Comparison of ENCODE assay signal across 11 cellular contexts in the genomic region with DNA sequence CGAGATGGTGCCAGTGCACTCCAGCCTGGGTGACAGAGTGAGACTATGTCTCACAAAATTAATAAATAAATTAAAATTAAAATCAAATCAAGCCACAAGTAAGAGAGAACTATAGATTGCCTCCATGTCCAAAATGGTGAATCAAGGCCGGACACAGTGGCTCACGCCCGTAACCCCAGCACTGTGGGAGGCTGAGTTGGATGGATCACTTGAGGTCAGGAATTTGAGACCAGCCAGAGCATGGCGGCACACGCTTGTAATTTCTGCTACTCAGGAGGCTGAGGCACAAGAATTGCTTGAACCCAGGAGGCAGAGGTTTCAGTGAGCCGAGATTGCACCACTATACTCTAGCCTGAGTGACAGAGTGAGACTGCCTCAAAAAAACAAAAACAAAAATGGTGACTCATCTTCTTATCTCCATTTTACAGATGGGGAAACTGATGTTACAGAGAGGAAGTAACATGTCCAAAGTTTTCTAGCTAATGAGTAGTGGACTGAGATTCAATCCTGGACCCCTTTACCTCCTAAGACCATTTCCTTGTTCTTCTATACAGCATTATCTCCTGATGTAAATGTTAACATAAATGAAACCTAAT.
DNase-seq lines count a peak whose midpoint lies in the region; ATAC-seq and TF ChIP-seq lines count a peak whose summit lies in the region.
"Had no signal": no experiment of that assay in that cellular context is flagged by ENCODE, and none has a peak within 500 bp of the region (broad histone marks: within the 10 kb centered on the region; RNA-seq: fewer than 3 reads in every experiment).

No MANE protein-coding gene starts in this region.

- TF ChIP-seq CTCF in DOHH2 (IDR thresholded peaks at IDR 0.05; ENCODE audit: low read depth, low read length, poor library complexity, severe bottlenecking) (no peak), PC-3 (conservative IDR thresholded peaks at IDR 0.05; ENCODE audit: low read depth, low read length) (no peak), endothelial cell (IDR thresholded peaks at IDR 0.05; ENCODE audit: unreplicated experiment) (no peak)

- H3K4me1 Mint-ChIP-seq in endothelial cell (ENCODE audit: unreplicated experiment), result peaks cover 28% of the 10 kb centered on the region

- H3K27ac ChIP-seq in DOHH2 (ENCODE audit: low read depth, low read length) (no peak overlapping the region), PC-3 (ENCODE audit: low read length) (peak overlapping the region; percentile 85), rectal smooth muscle tissue (ENCODE audit: low read depth, low read length) (peak overlapping the region; percentile 75)

- H4K20me1 ChIP-seq in DOHH2 (ENCODE audit: control insufficient read depth, insufficient read depth, low read depth, low read length), result no peaks in the 10 kb centered on the region
- H4K20me1 ChIP-seq in PC-3 (ENCODE audit: low read length), result no peaks in the 10 kb centered on the region

- H3K79me2 ChIP-seq in DOHH2 (ENCODE audit: control insufficient read depth, low read length) (no peaks in the 10 kb centered on the region), PC-3 (ENCODE audit: low read length) (no peaks in the 10 kb centered on the region)

- no peaks in the 10 kb centered on the region for H3K9me3 Mint-ChIP-seq in endothelial cell (ENCODE audit: unreplicated experiment)
- H3K9me3 Mint-ChIP-seq: H9 had no signal

- peaks cover 25% of the 10 kb centered on the region for H3K4me1 ChIP-seq in DOHH2 (ENCODE audit: control insufficient read depth, low read length)
- H3K4me1 ChIP-seq in PC-3 (ENCODE audit: insufficient read depth, low read length), result peaks cover 29% of the 10 kb centered on the region
- H3K4me1 ChIP-seq in rectal smooth muscle tissue (ENCODE audit: control insufficient read depth, insufficient read depth, low read length), result peaks cover 22% of the 10 kb centered on the region

- H3K9me2 ChIP-seq in DOHH2 (replicated peaks; ENCODE audit: control insufficient read depth, low read length) (no peaks in the 10 kb centered on the region), PC-3 (replicated peaks; ENCODE audit: low read length) (no peaks in the 10 kb centered on the region)

- ATAC-seq in PC-3 (no peak), GM21515 (IDR thresholded peaks at IDR 0.05; ENCODE audit: unreplicated experiment) (no peak)

- no peak overlapping the region for H3K4me3 Mint-ChIP-seq in endothelial cell (ENCODE audit: unreplicated experiment)
- H3K4me3 Mint-ChIP-seq: H9 had no signal

- no peaks in the 10 kb centered on the region for H3K36me3 Mint-ChIP-seq in endothelial cell (ENCODE audit: low read depth, unreplicated experiment)

- H3K4me2 ChIP-seq in DOHH2 (ENCODE audit: low read length) (peak overlapping the region; percentile 6; the same call in 1 of the 2 replicates), PC-3 (ENCODE audit: low read length) (peak overlapping the region; percentile 78)

- H3K27ac Mint-ChIP-seq in endothelial cell (ENCODE audit: unreplicated experiment), result peak overlapping the region; percentile 85

- H3K4me3 ChIP-seq in DOHH2 (ENCODE audit: low read length), result no peak overlapping the region
- H3K4me3 ChIP-seq in PC-3 (ENCODE audit: low read length), result peak overlapping the region; percentile 51; the same call in 1 of the 2 replicates
- no peak overlapping the region for H3K4me3 ChIP-seq in rectal smooth muscle tissue (ENCODE audit: low read length)

- peaks cover 9% of the 10 kb centered on the region for H3F3A ChIP-seq in DOHH2 (ENCODE audit: control insufficient read depth, insufficient read depth)
- H3F3A ChIP-seq in PC-3 (ENCODE audit: low read length, unreplicated experiment), result peaks cover 9% of the 10 kb centered on the region

- H3K9me3 ChIP-seq in DOHH2 (ENCODE audit: control insufficient read depth, insufficient read depth, low read length), result no peaks in the 10 kb centered on the region
- no peaks in the 10 kb centered on the region for H3K9me3 ChIP-seq in PC-3 (ENCODE audit: low read length)

- DNase-seq in PC-3 (no peak), endothelial cell (ENCODE audit: low spot score) (no peak), medulla oblongata (ENCODE audit: extremely low spot score) (no peak), DMS153 treated with DMSO at 0.1 percent for 48 hours (lab: John Stamatoyannopoulos, UW; ENCODE audit: unreplicated experiment) (no peak), UCSD-AML1 (lab: John Stamatoyannopoulos, UW; ENCODE audit: unreplicated experiment) (no peak)
- DNase-seq: DMS 273 treated with DMSO at 0.1 percent for 48 hours, H9, retina had no signal

- H3K36me3 ChIP-seq in DOHH2 (ENCODE audit: control insufficient read depth, low read length), result no peaks in the 10 kb centered on the region
- H3K36me3 ChIP-seq in PC-3 (ENCODE audit: low read depth, low read length), result no peaks in the 10 kb centered on the region
- H3K36me3 ChIP-seq in rectal smooth muscle tissue (ENCODE audit: control insufficient read depth, insufficient read depth, low read length), result no peaks in the 10 kb centered on the region

- no TSS peak for BruUV-seq in PC-3 (replicated peaks; lab: Mats Ljungman, UMichigan)

- POLR2A ChIA-PET in PC-3 (lab: Charles Lee; ENCODE audit: unreplicated experiment), result no interaction called here

- intact Hi-C loops in PC-3 (cut with micrococcal nuclease), result loop anchor here (5.0 kb wide), 1 partner anchor 306 kb away; no protein-coding TSS in a partner anchor

- no peaks in the 10 kb centered on the region for H3K27me3 ChIP-seq in DOHH2 (ENCODE audit: control insufficient read depth, low read length)
- no peaks in the 10 kb centered on the region for H3K27me3 ChIP-seq in PC-3 (ENCODE audit: low read length)
- H3K27me3 ChIP-seq in rectal smooth muscle tissue (ENCODE audit: control insufficient read depth, insufficient read depth, low read length), result no peaks in the 10 kb centered on the region

- H3K27me3 Mint-ChIP-seq in endothelial cell (ENCODE audit: unreplicated experiment), result peaks cover 2% of the 10 kb centered on the region

- CTCF ChIA-PET in PC-3 (lab: Charles Lee), result interaction anchor here (2.2 kb wide), 1 partner anchor 80 kb away, joined by 5 read pairs; no protein-coding TSS in a partner anchor

- H2AFZ ChIP-seq in PC-3 (ENCODE audit: low read length), result peak overlapping the region; percentile 84

- peak overlapping the region; percentile 52; the same call in 1 of the 2 replicates for H3K9ac ChIP-seq in PC-3 (ENCODE audit: low read length)
- H3K9ac ChIP-seq in rectal smooth muscle tissue (ENCODE audit: low read length), result no peak overlapping the region
